Comparison of ENCODE assay signal across 1 cellular context in genomic region chr7:108526768-108527017, GRCh38.
TF ChIP-seq lines count a peak whose summit lies in the region.

No MANE protein-coding gene starts in this region.

TF ChIP-seq in K562, 482 proteins besides CTCF, POLR2A, EP300 and RAD21:
- TF ChIP-seq PHF20 (IDR thresholded peaks at IDR 0.05; ENCODE audit: partially characterized antibody) (peak; percentile 12), E4F1 (CRISPR knock-in tag; IDR thresholded peaks at IDR 0.05; ENCODE audit: borderline replicate concordance) (no peak), DDX20 (tag; IDR thresholded peaks at IDR 0.05; ENCODE audit: low read depth) (peak; percentile 22; the same call in 1 of the 2 replicates), GABPB2 (CRISPR knock-in tag; conservative IDR thresholded peaks at IDR 0.05) (no peak), ZNF589 (CRISPR knock-in tag; IDR thresholded peaks at IDR 0.05; ENCODE audit: low read depth) (0 out of 2 replicates have a peak, but pooled peaks have one; percentile 16), REST (CRISPR knock-in tag; IDR thresholded peaks at IDR 0.05; ENCODE audit: low read depth) (no peak), HOXB6 (CRISPR knock-in tag; IDR thresholded peaks at IDR 0.05; ENCODE audit: borderline replicate concordance) (0 out of 2 replicates have a peak, but pooled peaks have one; percentile 45), TGIF2 (CRISPR knock-in tag; IDR thresholded peaks at IDR 0.05) (no peak), AFF1 (IDR thresholded peaks at IDR 0.05; ENCODE audit: low read depth in 1 of 2, partially characterized antibody in 2 of 2) (peak in 1 of 2 experiments; percentile 4), TBP (optimal IDR thresholded peaks at IDR 0.05; ENCODE audit: low read depth, low read length) (no peak), KAT7 (CRISPR knock-in tag; IDR thresholded peaks at IDR 0.05; ENCODE audit: borderline replicate concordance) (peak; percentile 80; the same call in 1 of the 2 replicates), CLOCK (CRISPR knock-in tag; IDR thresholded peaks at IDR 0.05; ENCODE audit: borderline replicate concordance) (no peak), KDM4B (IDR thresholded peaks at IDR 0.05; ENCODE audit: borderline replicate concordance in 2 of 2, low read depth in 1 of 2) (peak in 1 of 2 experiments; percentile 78; a peak in 1 of 4 replicates), DEAF1 (CRISPR knock-in tag; IDR thresholded peaks at IDR 0.05) (peak; percentile 46; the same call in 1 of the 2 replicates), ZNF592 (IDR thresholded peaks at IDR 0.05) (0 out of 2 replicates have a peak, but pooled peaks have one; percentile 67), XRCC5 (IDR thresholded peaks at IDR 0.05; ENCODE audit: low read depth, low read length) (no peak), ARNT (IDR thresholded peaks at IDR 0.05) (no peak), CSDE1 (IDR thresholded peaks at IDR 0.05) (0 out of 4 replicates have a peak, but pooled peaks of 1 of the 2 experiments have one; percentile 15), ZNF197 (CRISPR knock-in tag; IDR thresholded peaks at IDR 0.05; ENCODE audit: low read depth) (no peak), THRAP3 (IDR thresholded peaks at IDR 0.05; ENCODE audit: borderline replicate concordance) (0 out of 2 replicates have a peak, but pooled peaks have one; percentile 25), NCOR1 (IDR thresholded peaks at IDR 0.05) (0 out of 2 replicates have a peak, but pooled peaks have one; percentile 12), GTF2E2 (tag; IDR thresholded peaks at IDR 0.05) (peak; percentile 38), ZNF408 (CRISPR knock-in tag; IDR thresholded peaks at IDR 0.05; ENCODE audit: low read depth) (0 out of 2 replicates have a peak, but pooled peaks have one; percentile 10), ZFP1 (CRISPR knock-in tag; IDR thresholded peaks at IDR 0.05) (peak; percentile 12; the same call in 1 of the 2 replicates)
